11 cellular contexts compared by ENCODE assay signal in genomic region chr1:39573097-39573465, GRCh38. TPM values are rescaled to one million over a fixed set of nuclear protein-coding genes. Genes with fewer than 3 reads are reported as not detected.
DNase-seq lines count a peak whose midpoint lies in the region; ATAC-seq, FAIRE-seq and TF ChIP-seq lines count a peak whose summit lies in the region.
"Had no signal": no experiment of that assay in that cellular context is flagged by ENCODE, and none has a peak within 500 bp of the region (broad histone marks: within the 10 kb centered on the region; RNA-seq: fewer than 3 reads in every experiment).

No MANE protein-coding gene starts in this region.

- H3K36me3 ChIP-seq in adipocyte (ENCODE audit: control insufficient read depth, insufficient read depth, low read length, severe bottlenecking) (peaks cover 48% of the 10 kb centered on the region), muscle layer of duodenum (ENCODE audit: control insufficient read depth in 1 of 2, insufficient read depth in 2 of 2, low read length in 2 of 2) (peaks cover 47 to 50% of the 10 kb centered on the region in 2 donors), H7 (replicated peaks; ENCODE audit: control insufficient read depth, insufficient read depth, low read length) (peaks cover 51% of the 10 kb centered on the region)

- no peak for TF ChIP-seq POLR2A in GM12891 (IDR thresholded peaks at IDR 0.05; ENCODE audit: low read depth, low read length)

- no peak for TF ChIP-seq CTCF in C4-2B (conservative IDR thresholded peaks at IDR 0.05)
- TF ChIP-seq CTCF in HFF-Myc (IDR thresholded peaks at IDR 0.05; ENCODE audit: low read depth, low read length, missing control alignments): no peak

- no peak overlapping the region for H3K9ac ChIP-seq in adipocyte (ENCODE audit: low read length)

- ATAC-seq in GM19035 (IDR thresholded peaks at IDR 0.05; ENCODE audit: unreplicated experiment): no peak

- no peaks in the 10 kb centered on the region for H3K27me3 ChIP-seq in adipocyte (replicated peaks; ENCODE audit: control insufficient read depth, insufficient read depth, low read length)
- no peaks in the 10 kb centered on the region for H3K27me3 ChIP-seq in muscle layer of duodenum (ENCODE audit: low read depth, low read length)
- no peaks in the 10 kb centered on the region for H3K27me3 ChIP-seq in H7 (ENCODE audit: control insufficient read depth, insufficient read depth, low read length)
- H3K27me3 ChIP-seq: transverse colon had no signal

- H3K4me3 ChIP-seq in HFF-Myc (replicated peaks; ENCODE audit: low read depth, low read length) (peak overlapping the region; percentile 60), adipocyte (ENCODE audit: low read length) (peak overlapping the region; percentile 98), muscle layer of duodenum (ENCODE audit: low read depth in 1 of 2, low read length in 2 of 2) (peak overlapping the region; percentile 12 to 79), H7 (ENCODE audit: insufficient read depth, low read depth, low read length) (no peak overlapping the region)

- H3K27ac ChIP-seq in C4-2B: 0 out of 2 replicates have a peak overlapping the region, but pooled peaks have one; percentile 0
- H3K27ac ChIP-seq in muscle layer of duodenum (ENCODE audit: low read length): no peak overlapping the region
- H3K27ac ChIP-seq: cardiac muscle cell had no signal

- DNase-seq in HFF-Myc (ENCODE audit: extremely low read depth, low read depth) (no peak), adipocyte (ENCODE audit: low read depth) (no peak), GM12891 (ENCODE audit: insufficient read length, low spot score) (no peak), glomerular visceral epithelial cell (ENCODE audit: extremely low spot score) (no peak), H7 (no peak)
- DNase-seq: NCI-H2171, transverse colon had no signal

- peaks cover 29% of the 10 kb centered on the region for H3K4me1 ChIP-seq in adipocyte (ENCODE audit: control insufficient read depth, insufficient read depth, low read length)
- peaks cover 5 to 29% of the 10 kb centered on the region in 2 donors for H3K4me1 ChIP-seq in muscle layer of duodenum (ENCODE audit: control insufficient read depth in 1 of 2, insufficient read depth in 2 of 2, low read length in 2 of 2)

- FAIRE-seq in GM12891 (lab: Jason Lieb, UNC): no peak

- no peaks in the 10 kb centered on the region for H3K9me3 ChIP-seq in adipocyte (ENCODE audit: control insufficient read depth, low read length)
- H3K9me3 ChIP-seq in muscle layer of duodenum (ENCODE audit: control insufficient read depth in 1 of 2, low read length in 2 of 2): no peaks in the 10 kb centered on the region
- H3K9me3 ChIP-seq: transverse colon had no signal

TF ChIP-seq in GM12891, 5 proteins besides CTCF, POLR2A, EP300 and RAD21:
- no peak for TF ChIP-seq SPI1 (IDR thresholded peaks at IDR 0.05; ENCODE audit: low read depth, low read length)
- no peak for TF ChIP-seq PAX5 (IDR thresholded peaks at IDR 0.05; ENCODE audit: insufficient read depth, low read length, severe bottlenecking)
- TF ChIP-seq POU2F2 (IDR thresholded peaks at IDR 0.05; ENCODE audit: low read depth, low read length): no peak
- no peak for TF ChIP-seq TAF1 (IDR thresholded peaks at IDR 0.05; ENCODE audit: low read depth, low read length)
- TF ChIP-seq POLR2AphosphoS5 (IDR thresholded peaks at IDR 0.05; ENCODE audit: low read depth, low read length): no peak

RNA-seq across cellular contexts. Expression of gene PABPC4, which starts 3.5 kb away (rescaled TPM):
- 164 TPM for polyA plus RNA-seq in GM12891 (2012; ENCODE audit: low read depth, missing spikeins)
- 185 and 193 TPM in 2 replicates for total RNA-seq in H7 (2014; rRNA removed; shearing (Covaris generic))
